Comparison of ENCODE assay signal across 1 cellular context in genomic region chr12:1773937-1774655, GRCh38.
TF ChIP-seq lines count a peak whose summit lies in the region.

No MANE protein-coding gene starts in this region.

TF ChIP-seq in GM12878, 131 proteins besides CTCF, POLR2A, EP300 and RAD21 (continued from another document):
- TF ChIP-seq PKNOX1 (IDR thresholded peaks at IDR 0.05) (no peak), NBN (IDR thresholded peaks at IDR 0.05) (no peak), REST (IDR thresholded peaks at IDR 0.05; ENCODE audit: low read depth, low read length) (no peak), SMARCA5 (IDR thresholded peaks at IDR 0.05) (no peak), SREBF1 (IDR thresholded peaks at IDR 0.05; ENCODE audit: low read length) (no peak), RELA (IDR thresholded peaks at IDR 0.05; ENCODE audit: borderline replicate concordance, partially characterized antibody) (no peak), BHLHE40 (IDR thresholded peaks at IDR 0.05; ENCODE audit: borderline replicate concordance in 1 of 2, low read depth in 2 of 2, low read length in 1 of 2) (no peak), POU2F2 (IDR thresholded peaks at IDR 0.05; ENCODE audit: borderline replicate concordance, low read depth, low read length) (no peak), SMC3 (IDR thresholded peaks at IDR 0.05; ENCODE audit: borderline replicate concordance, low read length) (no peak), RELB (IDR thresholded peaks at IDR 0.05; ENCODE audit: low read depth) (no peak), GATAD2B (conservative IDR thresholded peaks at IDR 0.05; ENCODE audit: low read depth) (no peak), DPF2 (IDR thresholded peaks at IDR 0.05) (no peak), POLR2AphosphoS2 (IDR thresholded peaks at IDR 0.05; ENCODE audit: low read depth, low read length) (no peak)
